11 cellular contexts compared by ENCODE assay signal in genomic region chr18:23636463-23636862, GRCh38. TPM values are rescaled to one million over a fixed set of nuclear protein-coding genes. Genes with fewer than 3 reads are reported as not detected.
DNase-seq lines count a peak whose midpoint lies in the region; ATAC-seq, FAIRE-seq and TF ChIP-seq lines count a peak whose summit lies in the region.
"Not testable (repeated sequence)": the region's sequence is repeated elsewhere in the genome, so short reads cannot be mapped to it uniquely, and the experiment has no call there.
"Had no signal": no experiment of that assay in that cellular context is flagged by ENCODE, and none has a peak within 500 bp of the region (broad histone marks: within the 10 kb centered on the region; RNA-seq: fewer than 3 reads in every experiment).

No MANE protein-coding gene starts in this region.

- not testable (repeated sequence) for H3K9ac ChIP-seq in K562 (ENCODE audit: insufficient read depth in 1 of 2, low read depth in 2 of 2, low read length in 2 of 2); endothelial cell of umbilical vein (replicated peaks; ENCODE audit: extremely low read depth, insufficient read depth, low read length); HepG2 (ENCODE audit: insufficient read depth, low read depth, low read length)

- 3% methylated on average over 5 of the region's 5 CpGs for WGBS in K562 (ENCODE audit: insufficient coverage, low coverage, missing lambda C conversion rate)
- 27% methylated on average over 5 of the region's 5 CpGs for WGBS in HepG2 (ENCODE audit: low lambda C conversion rate)

- not testable (repeated sequence) for TF ChIP-seq EP300 in K562 (IDR thresholded peaks at IDR 0.05; ENCODE audit: low read length); HepG2 (IDR thresholded peaks at IDR 0.05; ENCODE audit: low read depth in 2 of 2, low read length in 2 of 2); HepG2 (CRISPR knock-in tag; IDR thresholded peaks at IDR 0.05; ENCODE audit: borderline replicate concordance)

- H2AFZ ChIP-seq in K562 (ENCODE audit: low read depth, low read length); endothelial cell of umbilical vein (ENCODE audit: low read depth, low read length); HepG2 (ENCODE audit: low read length): not testable (repeated sequence)

- CTCF ChIA-PET in RWPE1 (lab: Yijun Ruan, JAX); K562 (lab: Yijun Ruan, JAX; ENCODE audit: low intra/inter-chr PET ratio); HepG2 (lab: Yijun Ruan, JAX; ENCODE audit: low intra/inter-chr PET ratio, low total read pairs): not testable (repeated sequence)
- CTCF ChIA-PET in endothelial cell of umbilical vein (lab: Charles Lee), result interaction anchor here (1.4 to 1.6 kb wide), 2 partner anchors 66 kb away, joined by 6 to 8 read pairs; no protein-coding TSS in a partner anchor

- TF ChIP-seq RAD21 in K562 (CRISPR knock-in tag; conservative IDR thresholded peaks at IDR 0.05 in 1 of 2, IDR thresholded peaks at IDR 0.05 in 1 of 2); HepG2 (CRISPR knock-in tag; IDR thresholded peaks at IDR 0.05): not testable (repeated sequence)

- DNase-seq in ELR (ENCODE audit: low read depth) (peak; percentile 45), M059J (ENCODE audit: low read depth) (peak; percentile 39), NCI-H226 (peak; percentile 58)
- not testable (repeated sequence) for DNase-seq in RWPE1 (ENCODE audit: low spot score); K562 (ENCODE audit: extremely low read depth in 1 of 4, low spot score in 3 of 4); endothelial cell of umbilical vein (ENCODE audit: low read depth, low spot score); HepG2 (ENCODE audit: low spot score)

- in situ Hi-C loops in K562 (cut with MboI); HepG2 (cut with HindIII; ENCODE audit: extremely low pct_ligation_motif_present, low pct_unique_long_range_greater_than_20kb): not testable (repeated sequence)

- not testable (repeated sequence) for H3K9me3 ChIP-seq in K562 (replicated peaks; ENCODE audit: control insufficient read depth, insufficient read depth, low read depth, low read length); endothelial cell of umbilical vein (replicated peaks; ENCODE audit: control insufficient read depth, insufficient read depth, low read length); HepG2 (ENCODE audit: low read length)

- not testable (repeated sequence) for TF ChIP-seq CTCF in RWPE1 (conservative IDR thresholded peaks at IDR 0.05; ENCODE audit: low read depth); K562 (IDR thresholded peaks at IDR 0.05 in 2 of 3, conservative IDR thresholded peaks at IDR 0.05 in 1 of 3; ENCODE audit: insufficient read depth in 2 of 3, low read depth in 1 of 3, low read length in 3 of 3); endothelial cell of umbilical vein (IDR thresholded peaks at IDR 0.05; ENCODE audit: extremely low read depth in 1 of 2, insufficient read depth in 1 of 2, low read depth in 1 of 2, low read length in 2 of 2); HepG2 (CRISPR knock-in tag; IDR thresholded peaks at IDR 0.05)

- not testable (repeated sequence) for H3K9me1 ChIP-seq in K562 (ENCODE audit: control insufficient read depth, insufficient read depth, low read length); endothelial cell of umbilical vein (replicated peaks; ENCODE audit: control insufficient read depth, extremely low read depth, insufficient read depth, low read length)

- H3K27me3 ChIP-seq in K562 (ENCODE audit: control insufficient read depth in 2 of 2, insufficient read depth in 2 of 2, low read length in 2 of 2), result peaks cover 6 to 16% of the 10 kb centered on the region in 2 experiments; a peak in 3 of 5 replicates
- not testable (repeated sequence) for H3K27me3 ChIP-seq in endothelial cell of umbilical vein (ENCODE audit: control insufficient read depth in 2 of 2, insufficient read depth in 2 of 2, low read length in 2 of 2); HepG2 (ENCODE audit: control insufficient read depth in 1 of 2, insufficient read depth in 2 of 2, low read length in 2 of 2)

- H4K20me1 ChIP-seq in K562 (replicated peaks; ENCODE audit: control insufficient read depth, insufficient read depth, low read length); endothelial cell of umbilical vein (replicated peaks; ENCODE audit: control insufficient read depth, extremely low read depth, insufficient read depth, low read length); HepG2 (ENCODE audit: insufficient read depth, low read length): not testable (repeated sequence)

- H3K79me2 ChIP-seq in K562 (ENCODE audit: control insufficient read depth, insufficient read depth, low read length); endothelial cell of umbilical vein (ENCODE audit: control insufficient read depth, insufficient read depth, low read length); HepG2 (ENCODE audit: insufficient read depth, low read length): not testable (repeated sequence)

- H3K36me3 ChIP-seq in K562 (ENCODE audit: control insufficient read depth, insufficient read depth, low read length); endothelial cell of umbilical vein (ENCODE audit: control insufficient read depth in 2 of 2, extremely low read depth in 1 of 2, insufficient read depth in 2 of 2, low read length in 2 of 2); HepG2 (replicated peaks in 1 of 2; ENCODE audit: control insufficient read depth in 1 of 2, insufficient read depth in 2 of 2, low read length in 2 of 2): not testable (repeated sequence)

- not testable (repeated sequence) for H3K4me2 ChIP-seq in K562 (ENCODE audit: insufficient read depth, low read length); endothelial cell of umbilical vein (ENCODE audit: insufficient read depth, low read length); HepG2 (ENCODE audit: low read depth, low read length)

- peak overlapping the region; percentile 51 for H3K27ac ChIP-seq in RWPE1
- H3K27ac ChIP-seq in K562 (ENCODE audit: extremely low read depth, low read depth, low read length); endothelial cell of umbilical vein (ENCODE audit: insufficient read depth, low read depth, low read length); HepG2 (ENCODE audit: extremely low read length, insufficient read depth, low read length): not testable (repeated sequence)

- BruUV-seq in K562 (replicated peaks; lab: Mats Ljungman, UMichigan); endothelial cell of umbilical vein (replicated peaks; lab: Mats Ljungman, UMichigan); HepG2 (replicated peaks; lab: Mats Ljungman, UMichigan): not testable (repeated sequence)

- H3K4me3 ChIP-seq in K562; endothelial cell of umbilical vein (replicated peaks in 1 of 3; ENCODE audit: insufficient read depth in 1 of 3, low read depth in 1 of 3, low read length in 3 of 3); HepG2 (replicated peaks in 1 of 3; ENCODE audit: insufficient read depth in 1 of 3, low read depth in 2 of 3, low read length in 3 of 3): not testable (repeated sequence)

- intact Hi-C loops in K562 (cut with micrococcal nuclease); endothelial cell of umbilical vein (cut with micrococcal nuclease); HepG2 (cut with micrococcal nuclease; ENCODE audit: unreplicated experiment): not testable (repeated sequence)

- POLR2A ChIA-PET in RWPE1 (lab: Yijun Ruan, JAX; ENCODE audit: low non-redundant PET); endothelial cell of umbilical vein (lab: Charles Lee); HepG2 (lab: Yijun Ruan, JAX): not testable (repeated sequence)
- POLR2A ChIA-PET in K562 (lab: Yijun Ruan, JAX), result interaction anchor here (0.6 kb wide), 2 partner anchors 16 to 650 kb away, joined by 3 read pairs; no protein-coding TSS in a partner anchor

- dilution Hi-C loops in endothelial cell of umbilical vein (cut with MboI; ENCODE audit: extremely low pct_ligation_motif_present, low sequenced_read_pairs), result not testable (repeated sequence)

- TF ChIP-seq POLR2A in K562 (conservative IDR thresholded peaks at IDR 0.05); endothelial cell of umbilical vein (IDR thresholded peaks at IDR 0.05; ENCODE audit: low read depth, low read length); HepG2 (IDR thresholded peaks at IDR 0.05; ENCODE audit: insufficient read depth in 1 of 2, low read depth in 2 of 2, low read length in 2 of 2): not testable (repeated sequence)

- not testable (repeated sequence) for ATAC-seq in K562, HepG2

- FAIRE-seq in K562 (lab: Jason Lieb, UNC); HepG2 (lab: Jason Lieb, UNC): not testable (repeated sequence)
- FAIRE-seq in endothelial cell of umbilical vein (lab: Jason Lieb, UNC), result peak; percentile 44

- H3K4me1 ChIP-seq in K562 (replicated peaks in 1 of 2; ENCODE audit: control insufficient read depth in 2 of 2, insufficient read depth in 2 of 2, low read length in 2 of 2); endothelial cell of umbilical vein (ENCODE audit: control insufficient read depth, extremely low read depth, insufficient read depth, low read length): not testable (repeated sequence)
- H3K4me1 ChIP-seq in HepG2 (ENCODE audit: insufficient read depth, low read length), result peaks cover 24% of the 10 kb centered on the region

RNA-seq across cellular contexts. Expression of gene ANKRD29, which starts 26.2 kb away (rescaled TPM):
- 8.3 and 10.6 TPM in 2 replicates for total RNA-seq in M059J (2014; rRNA removed; shearing (Covaris generic))
- not detected in 2 replicates for total RNA-seq in K562 (2011; cell fraction: chromatin; rRNA removed; ENCODE audit: low replicate concordance)
- not detected in 2 replicates for total RNA-seq in K562 (2011; cell fraction: nucleolus; rRNA removed)
- total RNA-seq in K562 (2011; cell fraction: nucleoplasm; rRNA removed), result not detected in 2 replicates
- total RNA-seq in K562 (2014; rRNA removed), result 0.36 TPM in 1 of 2 replicates, not detected in the other
- total RNA-seq in K562 (2014; rRNA removed; fragmentation: Illumina TruSeq; extraction: Trizol), result not detected in 2 replicates
- total RNA-seq in K562 (2015; rRNA removed; fragmentation: Illumina TruSeq; extraction: Trizol), result not detected in 2 replicates
- total RNA-seq in K562 (2021), result not detected in 2 replicates
- not detected in 2 replicates for polyA plus RNA-seq in K562 (2011; rRNA removed)
- not detected in 2 replicates for polyA plus RNA-seq in K562 (2011; cell fraction: cytosol; rRNA removed)
- polyA plus RNA-seq in K562 (2011; cell fraction: nucleus; rRNA removed), result not detected in 2 replicates
- polyA plus RNA-seq in K562 (2012), result 0.10 TPM in 1 of 2 replicates, not detected in the other
- polyA plus RNA-seq in K562 (2014; fragmentation: Illumina TruSeq; extraction: Trizol), result not detected in 2 replicates
- not detected for polyA plus RNA-seq in K562 (2014; fragmentation: Nextera tagmentation; extraction: Ambion mirVana)
- polyA plus RNA-seq in K562 (2014; rRNA removed), result 0.03 TPM in 1 of 2 replicates, not detected in the other
- polyA minus RNA-seq in K562 (2011; rRNA and poly(A)+ RNA removed), result not detected in 2 replicates
- not detected in 2 replicates for polyA minus RNA-seq in K562 (2011; cell fraction: cytosol; rRNA and poly(A)+ RNA removed)
- polyA minus RNA-seq in K562 (2011; cell fraction: nucleus; rRNA and poly(A)+ RNA removed), result not detected in 2 replicates
- 1.2 and 2.6 TPM in 2 replicates for total RNA-seq in endothelial cell of umbilical vein
- polyA plus RNA-seq in endothelial cell of umbilical vein, result 0.03 and 0.18 TPM in 2 replicates
- polyA plus RNA-seq in endothelial cell of umbilical vein (2011; cell fraction: cytosol; rRNA removed), result 0.10 and 0.13 TPM in 2 replicates
- polyA plus RNA-seq in endothelial cell of umbilical vein (2011; cell fraction: nucleus; rRNA removed), result 0.57 and 0.63 TPM in 2 replicates
- 1.2 and 1.8 TPM in 2 replicates for polyA plus RNA-seq in endothelial cell of umbilical vein (2012)
- polyA minus RNA-seq in endothelial cell of umbilical vein, result not detected in 2 replicates
- 7.8 TPM for polyA minus RNA-seq in endothelial cell of umbilical vein (2011; cell fraction: cytosol; rRNA and poly(A)+ RNA removed)
- 0.14 TPM in 1 of 2 replicates, not detected in the other for polyA minus RNA-seq in endothelial cell of umbilical vein (2011; cell fraction: nucleus; rRNA and poly(A)+ RNA removed)
- total RNA-seq in HepG2 (2016; rRNA removed; fragmentation: Illumina TruSeq; extraction: Trizol), result not detected in 2 replicates
- total RNA-seq in HepG2 (2016; cell fraction: cytosol; rRNA removed; fragmentation: Illumina TruSeq; extraction: Trizol; ENCODE audit: low read depth), result 0.30 TPM in 1 of 2 replicates, not detected in the other
- total RNA-seq in HepG2 (2016; cell fraction: insoluble cytoplasmic fraction; rRNA removed; fragmentation: Illumina TruSeq; extraction: Trizol), result not detected in 2 replicates
- total RNA-seq in HepG2 (2016; cell fraction: membrane; rRNA removed; fragmentation: Illumina TruSeq; extraction: Trizol), result 0.24 and 0.40 TPM in 2 replicates
- not detected in 2 replicates for total RNA-seq in HepG2 (2016; cell fraction: nucleus; rRNA removed; fragmentation: Illumina TruSeq; extraction: Trizol)
- 0.05 TPM in 1 of 2 replicates, not detected in the other for polyA plus RNA-seq in HepG2 (2011; rRNA removed)
- 0.05 TPM in 1 of 2 replicates, not detected in the other for polyA plus RNA-seq in HepG2 (2011; cell fraction: cytosol; rRNA removed)
- polyA plus RNA-seq in HepG2 (2011; cell fraction: nucleus; rRNA removed), result 0.27 and 0.35 TPM in 2 replicates
- polyA plus RNA-seq in HepG2 (2012), result not detected in 2 replicates
- not detected in 2 replicates for polyA plus RNA-seq in HepG2 (2016; cell fraction: cytosol; fragmentation: Illumina TruSeq; extraction: Trizol; ENCODE audit: low read depth)
- not detected in 2 replicates for polyA plus RNA-seq in HepG2 (2016; cell fraction: insoluble cytoplasmic fraction; fragmentation: Illumina TruSeq; extraction: Trizol; ENCODE audit: low read depth)
- not detected in 2 replicates for polyA plus RNA-seq in HepG2 (2016; cell fraction: membrane; fragmentation: Illumina TruSeq; extraction: Trizol; ENCODE audit: low read depth)
- polyA plus RNA-seq in HepG2 (2016; cell fraction: nucleus; fragmentation: Illumina TruSeq; extraction: Trizol; ENCODE audit: insufficient read depth, low read depth), result 0.21 and 0.36 TPM in 2 replicates
- polyA minus RNA-seq in HepG2 (2011; rRNA and poly(A)+ RNA removed; ENCODE audit: low replicate concordance), result 20.8 TPM in 1 of 2 replicates, not detected in the other
- not detected in 2 replicates for polyA minus RNA-seq in HepG2 (2011; cell fraction: cytosol; rRNA and poly(A)+ RNA removed)
- polyA minus RNA-seq in HepG2 (2011; cell fraction: nucleus; rRNA and poly(A)+ RNA removed), result 0.64 TPM in 1 of 2 replicates, not detected in the other
- total RNA-seq: CD8-positive, alpha-beta T cell; G401 had no signal
- polyA plus RNA-seq: IgD-negative memory B cell had no signal

RNA-seq across cellular contexts. Expression of gene NPC1, which starts 50.2 kb away (rescaled TPM):
- 48.7 and 77.6 TPM in 2 replicates for total RNA-seq in M059J (2014; rRNA removed; shearing (Covaris generic))
- 287 and 292 TPM in 2 replicates for total RNA-seq in K562 (2011; cell fraction: chromatin; rRNA removed; ENCODE audit: low replicate concordance)
- 238 and 263 TPM in 2 replicates for total RNA-seq in K562 (2011; cell fraction: nucleolus; rRNA removed)
- total RNA-seq in K562 (2011; cell fraction: nucleoplasm; rRNA removed), result 259 and 261 TPM in 2 replicates
- 27.6 and 37.1 TPM in 2 replicates for total RNA-seq in K562 (2014; rRNA removed)
- total RNA-seq in K562 (2014; rRNA removed; fragmentation: Illumina TruSeq; extraction: Trizol), result 29.3 and 29.5 TPM in 2 replicates
- total RNA-seq in K562 (2015; rRNA removed; fragmentation: Illumina TruSeq; extraction: Trizol), result 23.9 TPM in 2 replicates
- total RNA-seq in K562 (2021), result 42.5 and 45.9 TPM in 2 replicates
- 41.1 and 46.5 TPM in 2 replicates for polyA plus RNA-seq in K562 (2011; rRNA removed)
- 51.7 and 58.3 TPM in 2 replicates for polyA plus RNA-seq in K562 (2011; cell fraction: cytosol; rRNA removed)
- 128 and 144 TPM in 2 replicates for polyA plus RNA-seq in K562 (2011; cell fraction: nucleus; rRNA removed)
- 25.2 and 35.2 TPM in 2 replicates for polyA plus RNA-seq in K562 (2012)
- polyA plus RNA-seq in K562 (2014; fragmentation: Illumina TruSeq; extraction: Trizol), result 31.6 and 32.0 TPM in 2 replicates
- polyA plus RNA-seq in K562 (2014; fragmentation: Nextera tagmentation; extraction: Ambion mirVana), result 10 to 100 TPM; 17.1 to 19.1 TPM
- polyA plus RNA-seq in K562 (2014; rRNA removed), result 23.4 and 26.6 TPM in 2 replicates
- polyA minus RNA-seq in K562 (2011; rRNA and poly(A)+ RNA removed), result 90.7 and 106 TPM in 2 replicates
- polyA minus RNA-seq in K562 (2011; cell fraction: cytosol; rRNA and poly(A)+ RNA removed), result 49.1 and 49.2 TPM in 2 replicates
- polyA minus RNA-seq in K562 (2011; cell fraction: nucleus; rRNA and poly(A)+ RNA removed), result 67.6 and 93.7 TPM in 2 replicates
- 45.2 and 58.2 TPM in 2 replicates for total RNA-seq in endothelial cell of umbilical vein
- 38.9 and 40.6 TPM in 2 replicates for polyA plus RNA-seq in endothelial cell of umbilical vein
- polyA plus RNA-seq in endothelial cell of umbilical vein (2011; cell fraction: cytosol; rRNA removed), result 33.1 and 33.7 TPM in 2 replicates
- polyA plus RNA-seq in endothelial cell of umbilical vein (2011; cell fraction: nucleus; rRNA removed), result 62.0 and 72.7 TPM in 2 replicates
- polyA plus RNA-seq in endothelial cell of umbilical vein (2012), result 27.2 and 39.7 TPM in 2 replicates
- 104 and 109 TPM in 2 replicates for polyA minus RNA-seq in endothelial cell of umbilical vein
- 82.0 TPM for polyA minus RNA-seq in endothelial cell of umbilical vein (2011; cell fraction: cytosol; rRNA and poly(A)+ RNA removed)
- 71.9 and 106 TPM in 2 replicates for polyA minus RNA-seq in endothelial cell of umbilical vein (2011; cell fraction: nucleus; rRNA and poly(A)+ RNA removed)
- 28.6 and 46.5 TPM in 2 replicates for total RNA-seq in HepG2 (2016; rRNA removed; fragmentation: Illumina TruSeq; extraction: Trizol)
- 8.3 and 10.0 TPM in 2 replicates for total RNA-seq in HepG2 (2016; cell fraction: cytosol; rRNA removed; fragmentation: Illumina TruSeq; extraction: Trizol; ENCODE audit: low read depth)
- total RNA-seq in HepG2 (2016; cell fraction: insoluble cytoplasmic fraction; rRNA removed; fragmentation: Illumina TruSeq; extraction: Trizol), result 22.8 and 44.6 TPM in 2 replicates
- total RNA-seq in HepG2 (2016; cell fraction: membrane; rRNA removed; fragmentation: Illumina TruSeq; extraction: Trizol), result 11.8 and 17.8 TPM in 2 replicates
- total RNA-seq in HepG2 (2016; cell fraction: nucleus; rRNA removed; fragmentation: Illumina TruSeq; extraction: Trizol), result 80.8 and 107 TPM in 2 replicates
- polyA plus RNA-seq in HepG2 (2011; rRNA removed), result 114 and 121 TPM in 2 replicates
- 149 and 162 TPM in 2 replicates for polyA plus RNA-seq in HepG2 (2011; cell fraction: cytosol; rRNA removed)
- polyA plus RNA-seq in HepG2 (2011; cell fraction: nucleus; rRNA removed), result 224 and 235 TPM in 2 replicates
- 89.5 and 105 TPM in 2 replicates for polyA plus RNA-seq in HepG2 (2012)
- 2.8 and 3.1 TPM in 2 replicates for polyA plus RNA-seq in HepG2 (2016; cell fraction: cytosol; fragmentation: Illumina TruSeq; extraction: Trizol; ENCODE audit: low read depth)
- 16.2 and 18.5 TPM in 2 replicates for polyA plus RNA-seq in HepG2 (2016; cell fraction: insoluble cytoplasmic fraction; fragmentation: Illumina TruSeq; extraction: Trizol; ENCODE audit: low read depth)
- polyA plus RNA-seq in HepG2 (2016; cell fraction: membrane; fragmentation: Illumina TruSeq; extraction: Trizol; ENCODE audit: low read depth), result 4.5 and 6.4 TPM in 2 replicates
- polyA plus RNA-seq in HepG2 (2016; cell fraction: nucleus; fragmentation: Illumina TruSeq; extraction: Trizol; ENCODE audit: insufficient read depth, low read depth), result 80.1 and 82.3 TPM in 2 replicates
- 256 and 622 TPM in 2 replicates for polyA minus RNA-seq in HepG2 (2011; rRNA and poly(A)+ RNA removed; ENCODE audit: low replicate concordance)
- polyA minus RNA-seq in HepG2 (2011; cell fraction: cytosol; rRNA and poly(A)+ RNA removed), result 144 and 165 TPM in 2 replicates
- polyA minus RNA-seq in HepG2 (2011; cell fraction: nucleus; rRNA and poly(A)+ RNA removed), result 343 and 354 TPM in 2 replicates

RNA-seq across cellular contexts. Expression of gene LAMA3, which starts 52.8 kb away (rescaled TPM):
- 1.8 and 2.4 TPM in 2 replicates for total RNA-seq in M059J (2014; rRNA removed; shearing (Covaris generic))
- total RNA-seq in K562 (2011; cell fraction: chromatin; rRNA removed; ENCODE audit: low replicate concordance), result not detected in 2 replicates
- total RNA-seq in K562 (2011; cell fraction: nucleolus; rRNA removed), result not detected in 2 replicates
- total RNA-seq in K562 (2011; cell fraction: nucleoplasm; rRNA removed), result not detected in 2 replicates
- total RNA-seq in K562 (2014; rRNA removed) (not detected in 2 replicates), K562 (2014; rRNA removed; fragmentation: Illumina TruSeq; extraction: Trizol) (not detected in 2 replicates), K562 (2015; rRNA removed; fragmentation: Illumina TruSeq; extraction: Trizol) (not detected in 2 replicates), K562 (2021) (0.07 and 0.13 TPM in 2 replicates), endothelial cell of umbilical vein (7.1 and 12.3 TPM in 2 replicates), HepG2 (2016; rRNA removed; fragmentation: Illumina TruSeq; extraction: Trizol) (2.2 and 2.6 TPM in 2 replicates)
- polyA plus RNA-seq in K562 (2011; rRNA removed) (not detected in 2 replicates), K562 (2014; fragmentation: Illumina TruSeq; extraction: Trizol) (not detected in 2 replicates), K562 (2014; fragmentation: Nextera tagmentation; extraction: Ambion mirVana) (not detected), K562 (2014; rRNA removed) (not detected in 2 replicates), endothelial cell of umbilical vein (2.5 and 2.6 TPM in 2 replicates), HepG2 (2011; rRNA removed) (0.45 and 0.65 TPM in 2 replicates)
- polyA plus RNA-seq in K562 (2011; cell fraction: cytosol; rRNA removed), result not detected in 2 replicates
- polyA plus RNA-seq in K562 (2011; cell fraction: nucleus; rRNA removed), result not detected in 2 replicates
- 0.03 TPM in 1 of 2 replicates, not detected in the other for polyA plus RNA-seq in K562 (2012)
- not detected in 2 replicates for polyA minus RNA-seq in K562 (2011; rRNA and poly(A)+ RNA removed)
- 0.29 and 0.73 TPM in 2 replicates for polyA minus RNA-seq in K562 (2011; cell fraction: cytosol; rRNA and poly(A)+ RNA removed)
- 0.11 and 0.27 TPM in 2 replicates for polyA minus RNA-seq in K562 (2011; cell fraction: nucleus; rRNA and poly(A)+ RNA removed)
- polyA plus RNA-seq in endothelial cell of umbilical vein (2011; cell fraction: cytosol; rRNA removed), result 1.9 and 2.5 TPM in 2 replicates
- 8.4 and 9.3 TPM in 2 replicates for polyA plus RNA-seq in endothelial cell of umbilical vein (2011; cell fraction: nucleus; rRNA removed)
- polyA plus RNA-seq in endothelial cell of umbilical vein (2012), result 8.0 and 8.9 TPM in 2 replicates
- polyA minus RNA-seq in endothelial cell of umbilical vein, result 5.5 and 6.1 TPM in 2 replicates
- 9.4 TPM for polyA minus RNA-seq in endothelial cell of umbilical vein (2011; cell fraction: cytosol; rRNA and poly(A)+ RNA removed)
- 7.0 and 10.4 TPM in 2 replicates for polyA minus RNA-seq in endothelial cell of umbilical vein (2011; cell fraction: nucleus; rRNA and poly(A)+ RNA removed)
- 0.61 and 0.62 TPM in 2 replicates for total RNA-seq in HepG2 (2016; cell fraction: cytosol; rRNA removed; fragmentation: Illumina TruSeq; extraction: Trizol; ENCODE audit: low read depth)
- 2.6 and 2.9 TPM in 2 replicates for total RNA-seq in HepG2 (2016; cell fraction: insoluble cytoplasmic fraction; rRNA removed; fragmentation: Illumina TruSeq; extraction: Trizol)
- total RNA-seq in HepG2 (2016; cell fraction: membrane; rRNA removed; fragmentation: Illumina TruSeq; extraction: Trizol), result 0.83 and 1.1 TPM in 2 replicates
- total RNA-seq in HepG2 (2016; cell fraction: nucleus; rRNA removed; fragmentation: Illumina TruSeq; extraction: Trizol), result 3.4 and 3.8 TPM in 2 replicates
- polyA plus RNA-seq in HepG2 (2011; cell fraction: cytosol; rRNA removed), result 0.30 and 0.41 TPM in 2 replicates
- 0.47 and 1.6 TPM in 2 replicates for polyA plus RNA-seq in HepG2 (2011; cell fraction: nucleus; rRNA removed)
- polyA plus RNA-seq in HepG2 (2012), result 0.44 and 0.46 TPM in 2 replicates
- polyA plus RNA-seq in HepG2 (2016; cell fraction: cytosol; fragmentation: Illumina TruSeq; extraction: Trizol; ENCODE audit: low read depth), result 0.15 and 0.50 TPM in 2 replicates
- polyA plus RNA-seq in HepG2 (2016; cell fraction: insoluble cytoplasmic fraction; fragmentation: Illumina TruSeq; extraction: Trizol; ENCODE audit: low read depth), result 2.7 and 3.0 TPM in 2 replicates
- 0.33 and 0.77 TPM in 2 replicates for polyA plus RNA-seq in HepG2 (2016; cell fraction: membrane; fragmentation: Illumina TruSeq; extraction: Trizol; ENCODE audit: low read depth)
- 3.3 and 4.6 TPM in 2 replicates for polyA plus RNA-seq in HepG2 (2016; cell fraction: nucleus; fragmentation: Illumina TruSeq; extraction: Trizol; ENCODE audit: insufficient read depth, low read depth)
- 0.52 and 35.9 TPM in 2 replicates for polyA minus RNA-seq in HepG2 (2011; rRNA and poly(A)+ RNA removed; ENCODE audit: low replicate concordance)
- polyA minus RNA-seq in HepG2 (2011; cell fraction: cytosol; rRNA and poly(A)+ RNA removed), result 0.35 and 0.49 TPM in 2 replicates
- polyA minus RNA-seq in HepG2 (2011; cell fraction: nucleus; rRNA and poly(A)+ RNA removed), result 1.4 and 3.7 TPM in 2 replicates
- total RNA-seq: CD8-positive, alpha-beta T cell had no signal
- polyA plus RNA-seq: CD14-positive monocyte, IgD-negative memory B cell had no signal
